In genomic region chr4:98125585-98125984, GRCh38 we compare ENCODE assay signal across 28 cellular contexts. TPM values are rescaled to one million over a fixed set of nuclear protein-coding genes. Genes with fewer than 3 reads are reported as not detected.
"Had no signal": no experiment of that assay in that cellular context is flagged by ENCODE, and none has a peak within 500 bp of the region (broad histone marks: within the 10 kb centered on the region; RNA-seq: fewer than 3 reads in every experiment).

No MANE protein-coding gene starts in this region.

- H3K27me3 Mint-ChIP-seq: dendritic cell treated with granulocyte-macrophage colony-stimulating factor and Interleukin-4, amounts not matched to agents 40 ng/mL and 50 ng/mL, for 4 days had no signal

- H3K4me1 ChIP-seq: colonic mucosa, esophagus muscularis mucosa, foreskin keratinocyte, gastroesophageal sphincter, heart left ventricle, left lung, lower lobe of right lung had no signal

- ATAC-seq: effector memory CD8-positive, alpha-beta T cell; foreskin keratinocyte; gastroesophageal sphincter; heart left ventricle; left cardiac atrium; left lung; left ventricle myocardium superior; lower lobe of right lung; mucosa of descending colon had no signal

- H3K36me3 ChIP-seq: colonic mucosa, esophagus muscularis mucosa, gastroesophageal sphincter, heart left ventricle, left lung, lower lobe of right lung had no signal

- H3K27ac Mint-ChIP-seq: dendritic cell treated with granulocyte-macrophage colony-stimulating factor and Interleukin-4, amounts not matched to agents 40 ng/mL and 50 ng/mL, for 4 days; effector memory CD8-positive, alpha-beta T cell; endodermal cell; immature natural killer cell; mesothelial cell of epicardium had no signal

- FAIRE-seq: endometrium, endothelial cell of umbilical vein, frontal cortex had no signal

- H3K27ac ChIP-seq: colonic mucosa, esophagus muscularis mucosa, foreskin keratinocyte, gastroesophageal sphincter, heart left ventricle, hepatocyte, left lung, lower lobe of right lung had no signal

- H3K36me3 Mint-ChIP-seq: immature natural killer cell had no signal

- H3K27me3 ChIP-seq: colonic mucosa, esophagus muscularis mucosa, foreskin keratinocyte, heart left ventricle, hepatocyte, left lung had no signal

- H3K9me3 Mint-ChIP-seq: endodermal cell had no signal

- H3K9me3 ChIP-seq: colonic mucosa, esophagus muscularis mucosa, lower lobe of right lung, mucosa of descending colon had no signal

- H3K4me1 Mint-ChIP-seq: endodermal cell, immature natural killer cell, mesothelial cell of epicardium had no signal

- DNase-seq: colonic mucosa; cortex of kidney; effector CD8-positive, alpha-beta T cell; effector memory CD8-positive, alpha-beta T cell; endodermal cell; foreskin keratinocyte; heart left ventricle; hypothalamus; immature natural killer cell; islet precursor cell; left cardiac atrium; left lung; left ventricle myocardium superior; lower lobe of right lung; mesenchymal stem cell; mucosa of descending colon had no signal

- H3K4me3 ChIP-seq: colonic mucosa, esophagus muscularis mucosa, gastroesophageal sphincter, heart left ventricle, hepatocyte, left lung, lower lobe of right lung, mucosa of descending colon had no signal

- H3K4me3 Mint-ChIP-seq: dendritic cell treated with granulocyte-macrophage colony-stimulating factor and Interleukin-4, amounts not matched to agents 40 ng/mL and 50 ng/mL, for 4 days; effector memory CD8-positive, alpha-beta T cell; endodermal cell; immature natural killer cell; mesothelial cell of epicardium had no signal

RNA-seq across cellular contexts. Expression of gene STPG2, which starts 17.7 kb away (rescaled TPM):
- total RNA-seq: dermis microvascular lymphatic vessel endothelial cell, endothelial cell of umbilical vein, epithelial cell of proximal tubule, foreskin keratinocyte, kidney epithelial cell had no signal
- polyA plus RNA-seq: endothelial cell of umbilical vein, fibroblast of lung, foreskin keratinocyte, heart left ventricle, immature natural killer cell had no signal
